Comparison of ENCODE assay signal across 19 cellular contexts in genomic region chr17:47310186-47310733, GRCh38. TPM values are rescaled to one million over a fixed set of nuclear protein-coding genes. Genes with fewer than 3 reads are reported as not detected.
A peak's percentile ranks its signal among the peaks of the same experiment; 100 is the strongest.
DNase-seq lines count a peak whose midpoint lies in the region; ATAC-seq, FAIRE-seq and TF ChIP-seq lines count a peak whose summit lies in the region.
"Had no signal": no experiment of that assay in that cellular context is flagged by ENCODE, and none has a peak within 500 bp of the region (broad histone marks: within the 10 kb centered on the region; RNA-seq: fewer than 3 reads in every experiment).

No MANE protein-coding gene starts in this region.

- H3K4me3 ChIP-seq in A673 (ENCODE audit: low read depth, low read length, poor library complexity, severe bottlenecking) (no peak overlapping the region), IMR-90 (ENCODE audit: insufficient read depth, low read depth, low read length) (no peak overlapping the region), GM12878 (no peak overlapping the region), neural progenitor cell (no peak overlapping the region)

- peak overlapping the region in 1 of 2 experiments; percentile 16; a peak in 1 of 4 replicates for H4K8ac ChIP-seq in IMR-90 (ENCODE audit: low read depth in 2 of 2, low read length in 2 of 2)

- CTCF ChIA-PET in A673 (lab: Charles Lee) (no interaction called here), IMR-90 (lab: Yijun Ruan, JAX) (no interaction called here), GM12878 (lab: Yijun Ruan, JAX) (interaction anchor here (1.0 to 9.3 kb wide), 4 partner anchors 9 to 80 kb away, joined by 3 to 227 read pairs (median 6); no protein-coding TSS in a partner anchor)

- peak overlapping the region; percentile 23; the same call in 1 of the 2 replicates for H4K91ac ChIP-seq in IMR-90 (ENCODE audit: insufficient read depth, low read depth, low read length)

- TF ChIP-seq POLR2A in IMR-90 (IDR thresholded peaks at IDR 0.05; ENCODE audit: low read depth, low read length) (no peak), GM12878 (IDR thresholded peaks at IDR 0.05; ENCODE audit: low read depth, low read length) (no peak)

- H3K4me1 ChIP-seq in A673 (ENCODE audit: insufficient read depth, low read length, poor library complexity, severe bottlenecking), result no peaks in the 10 kb centered on the region
- peaks cover 10% of the 10 kb centered on the region for H3K4me1 ChIP-seq in IMR-90 (ENCODE audit: control insufficient read depth, insufficient read depth, low read length)
- H3K4me1 ChIP-seq in GM12878 (ENCODE audit: control insufficient read depth, insufficient read depth, low read length), result no peaks in the 10 kb centered on the region
- peaks cover 13% of the 10 kb centered on the region for H3K4me1 ChIP-seq in neural progenitor cell

- RAD21 ChIA-PET in GM12878 (lab: Charles Lee; ENCODE audit: unreplicated experiment), result interaction anchor here (1.2 kb wide), 1 partner anchor 81 kb away, joined by 7 read pairs; no protein-coding TSS in a partner anchor

- H3K27ac ChIP-seq in A673 (ENCODE audit: low read depth, low read length, poor library complexity, severe bottlenecking) (no peak overlapping the region), IMR-90 (ENCODE audit: insufficient read depth, low read length) (no peak overlapping the region), GM12878 (ENCODE audit: control insufficient read depth, insufficient read depth) (no peak overlapping the region), neural progenitor cell (no peak overlapping the region)

- H2AK9ac ChIP-seq in IMR-90 (replicated peaks; ENCODE audit: low read depth, low read length, poor library complexity), result no peak overlapping the region

- no peak for TF ChIP-seq RAD21 in IMR-90 (IDR thresholded peaks at IDR 0.05; ENCODE audit: low read length)
- no peak for TF ChIP-seq RAD21 in GM12878 (IDR thresholded peaks at IDR 0.05; ENCODE audit: insufficient read depth, low read depth, low read length)

- H3K4me1 Mint-ChIP-seq in neural progenitor cell, result peaks cover 11% of the 10 kb centered on the region
- H3K4me1 Mint-ChIP-seq in endothelial cell (ENCODE audit: unreplicated experiment), result peaks cover 3% of the 10 kb centered on the region

- H3K9me3 ChIP-seq in A673 (ENCODE audit: low read depth, low read length, poor library complexity, severe bottlenecking) (no peaks in the 10 kb centered on the region), IMR-90 (ENCODE audit: control insufficient read depth, insufficient read depth, low read length) (no peaks in the 10 kb centered on the region), GM12878 (replicated peaks; ENCODE audit: control insufficient read depth, insufficient read depth, low read length) (no peaks in the 10 kb centered on the region), neural progenitor cell (ENCODE audit: low read depth) (no peaks in the 10 kb centered on the region)
- H3K9me3 ChIP-seq: SK-N-SH had no signal

- intact Hi-C loops in A673 (cut with micrococcal nuclease; ENCODE audit: unreplicated experiment) (no loop called here), IMR-90 (cut with micrococcal nuclease) (no loop called here), GM12878 (cut with micrococcal nuclease; ENCODE audit: unreplicated experiment) (no loop called here)

- no peak for TF ChIP-seq EP300 in GM12878 (IDR thresholded peaks at IDR 0.05; ENCODE audit: borderline replicate concordance in 1 of 2, control insufficient read depth in 1 of 2, low read depth in 2 of 2, low read length in 2 of 2)

- H3K56ac ChIP-seq in IMR-90 (ENCODE audit: extremely low read depth, insufficient read depth, low read length), result no peak overlapping the region

- FAIRE-seq in GM12878 (lab: Jason Lieb, UNC), result no peak
- FAIRE-seq: GM18507 had no signal

- DNase-seq in A673 (ENCODE audit: low spot score), result peak; percentile 44
- DNase-seq in IMR-90, result no peak
- DNase-seq in GM12878 (ENCODE audit: low read depth, low spot score), result no peak
- DNase-seq in neural progenitor cell (ENCODE audit: low spot score), result peak; percentile 19
- DNase-seq in endothelial cell (ENCODE audit: low spot score), result no peak
- no peak for DNase-seq in NCI-H1436 treated with DMSO at 0.1 percent for 48 hours (lab: John Stamatoyannopoulos, UW)
- DNase-seq in SIG-M5 (lab: John Stamatoyannopoulos, UW), result no peak
- no peak for DNase-seq in KBM-7
- DNase-seq: AML-193; Calu3; CD4-positive, CD25-positive, alpha-beta regulatory T cell; HCEC 1CT; NCI-H187; NCI-H524; PC-3; SK-N-SH had no signal

- BruUV-seq in A673 (replicated peaks; lab: Mats Ljungman, UMichigan) (no TSS peak), IMR-90 (replicated peaks; lab: Mats Ljungman, UMichigan) (no TSS peak), GM12878 (replicated peaks; lab: Mats Ljungman, UMichigan) (TSS peak; percentile 57)

- WGBS in IMR-90 (ENCODE audit: extremely low coverage in 2 of 2, insufficient read length in 1 of 2), 2 experiments, result no CpG with 5 or more reads among the region's 4 CpGs
- 53% methylated on average over 4 of the region's 4 CpGs for WGBS in GM12878 (ENCODE audit: insufficient coverage, insufficient replicate concordance, low lambda C conversion rate, missing lambda C conversion rate)

- SMC1A ChIA-PET in GM12878 (lab: Charles Lee; ENCODE audit: uncharacterized antibody, unreplicated experiment), result interaction anchor here (0.9 to 7.6 kb wide), 6 partner anchors 14 to 81 kb away, joined by 3 to 93 read pairs (median 5); no protein-coding TSS in a partner anchor

- in situ Hi-C loops in IMR-90 (cut with MboI; ENCODE audit: low sequenced_read_pairs), result loop anchor here (5.0 kb wide), 1 partner anchor 78 kb away; no protein-coding TSS in a partner anchor
- in situ Hi-C loops in GM12878 (cut with MboI), result loop anchor here (5.0 kb wide), 1 partner anchor 78 kb away; no protein-coding TSS in a partner anchor
- in situ Hi-C loops in KBM-7 (cut with MboI; ENCODE audit: low pct_unique_long_range_greater_than_20kb, low sequenced_read_pairs), result no loop called here

- H4K5ac ChIP-seq in IMR-90 (ENCODE audit: low read depth, low read length), result no peak overlapping the region

- no peak overlapping the region for H3K18ac ChIP-seq in IMR-90 (ENCODE audit: low read depth, low read length)

- peak overlapping the region; percentile 78 for H2AK5ac ChIP-seq in IMR-90 (ENCODE audit: low read depth, low read length)

- H3K79me2 ChIP-seq in GM12878 (ENCODE audit: control insufficient read depth, insufficient read depth, low read length) (no peaks in the 10 kb centered on the region), neural progenitor cell (ENCODE audit: low read depth) (no peaks in the 10 kb centered on the region)

- H3K27me3 Mint-ChIP-seq in neural progenitor cell (ENCODE audit: insufficient read depth, low read depth) (peaks cover 4% of the 10 kb centered on the region), endothelial cell (ENCODE audit: unreplicated experiment) (no peaks in the 10 kb centered on the region)
- H3K27me3 Mint-ChIP-seq: CD4-positive, CD25-positive, alpha-beta regulatory T cell had no signal

- no peak overlapping the region for H3K9ac ChIP-seq in IMR-90 (ENCODE audit: low read depth, low read length)
- no peak overlapping the region for H3K9ac ChIP-seq in GM12878 (ENCODE audit: control insufficient read depth, insufficient read depth, low read length)
- H3K9ac ChIP-seq in neural progenitor cell, result no peak overlapping the region
- H3K9ac ChIP-seq: SK-N-SH had no signal

- H3K27me3 ChIP-seq in A673 (replicated peaks; ENCODE audit: insufficient read depth, low read depth, low read length, poor library complexity), result no peaks in the 10 kb centered on the region
- H3K27me3 ChIP-seq in IMR-90 (ENCODE audit: control insufficient read depth, insufficient read depth, low read length), result no peaks in the 10 kb centered on the region
- no peaks in the 10 kb centered on the region for H3K27me3 ChIP-seq in GM12878 (replicated peaks in 1 of 2; ENCODE audit: control insufficient read depth in 2 of 2, insufficient read depth in 2 of 2, low read length in 1 of 2)
- H3K27me3 ChIP-seq in neural progenitor cell, result no peaks in the 10 kb centered on the region

- peak overlapping the region; percentile 70; the same call in 1 of the 2 replicates for H2BK20ac ChIP-seq in IMR-90 (ENCODE audit: low read depth, low read length)

- H3K36me3 Mint-ChIP-seq in neural progenitor cell (no peaks in the 10 kb centered on the region), endothelial cell (ENCODE audit: low read depth, unreplicated experiment) (no peaks in the 10 kb centered on the region)
- H3K36me3 Mint-ChIP-seq: CD4-positive, CD25-positive, alpha-beta regulatory T cell had no signal

- no peak overlapping the region for H3K4me2 ChIP-seq in IMR-90 (ENCODE audit: low read depth, low read length)
- no peak overlapping the region for H3K4me2 ChIP-seq in GM12878 (ENCODE audit: control insufficient read depth, insufficient read depth)
- peak overlapping the region; percentile 31 for H3K4me2 ChIP-seq in neural progenitor cell
- H3K4me2 ChIP-seq: SK-N-SH had no signal

- H3K23ac ChIP-seq in IMR-90 (ENCODE audit: low read depth, low read length), result no peak overlapping the region

- peak overlapping the region; percentile 37 for H2BK5ac ChIP-seq in IMR-90 (ENCODE audit: low read depth, low read length, poor library complexity, severe bottlenecking)

- peak overlapping the region; percentile 66; the same call in 2 of the 3 replicates for H2BK15ac ChIP-seq in IMR-90 (ENCODE audit: low read depth, low read length)

- H3K4me3 Mint-ChIP-seq in neural progenitor cell (no peak overlapping the region), endothelial cell (ENCODE audit: unreplicated experiment) (no peak overlapping the region)
- H3K4me3 Mint-ChIP-seq: CD4-positive, CD25-positive, alpha-beta regulatory T cell had no signal

- ATAC-seq in IMR-90 (ENCODE audit: low read depth) (no peak), GM12878 (no peak)
- ATAC-seq: PC-3, Right ventricle myocardium inferior had no signal

- H3F3A ChIP-seq in neural progenitor cell (ENCODE audit: low read depth), result no peaks in the 10 kb centered on the region

- peaks cover 0 to 9% of the 10 kb centered on the region in 2 experiments; a peak in 1 of 4 replicates for H3K79me1 ChIP-seq in IMR-90 (ENCODE audit: low read depth in 1 of 2, low read length in 2 of 2)

- H3K36me3 ChIP-seq in A673 (ENCODE audit: insufficient read depth, low read length, poor library complexity, severe bottlenecking) (no peaks in the 10 kb centered on the region), IMR-90 (ENCODE audit: control insufficient read depth, insufficient read depth, low read length) (peaks cover 23% of the 10 kb centered on the region), GM12878 (ENCODE audit: control insufficient read depth in 2 of 2, insufficient read depth in 2 of 2, low read length in 1 of 2) (no peaks in the 10 kb centered on the region; a peak in 2 of 4 replicates), neural progenitor cell (no peaks in the 10 kb centered on the region)

- H3K27ac Mint-ChIP-seq in neural progenitor cell (peak overlapping the region; percentile 11), endothelial cell (ENCODE audit: unreplicated experiment) (no peak overlapping the region)
- H3K27ac Mint-ChIP-seq: CD4-positive, CD25-positive, alpha-beta regulatory T cell had no signal

- TF ChIP-seq CTCF in A673 (conservative IDR thresholded peaks at IDR 0.05; ENCODE audit: low read depth, low read length) (no peak), IMR-90 (conservative IDR thresholded peaks at IDR 0.05; ENCODE audit: low read depth, low read length) (no peak), GM12878 (IDR thresholded peaks at IDR 0.05 in 2 of 3, conservative IDR thresholded peaks at IDR 0.05 in 1 of 3; ENCODE audit: control insufficient read depth in 2 of 3, extremely low read depth in 1 of 3, insufficient read depth in 1 of 3, low read depth in 3 of 3, low read length in 3 of 3) (no peak), neural progenitor cell (IDR thresholded peaks at IDR 0.05) (no peak), endothelial cell (IDR thresholded peaks at IDR 0.05; ENCODE audit: unreplicated experiment) (no peak)

- H2AFZ ChIP-seq in IMR-90 (replicated peaks; ENCODE audit: low read length, poor library complexity), result no peak overlapping the region
- H2AFZ ChIP-seq in GM12878 (ENCODE audit: control insufficient read depth, low read depth, low read length), result no peak overlapping the region
- H2AFZ ChIP-seq in neural progenitor cell (replicated peaks), result peak overlapping the region; percentile 72

- peaks cover 12% of the 10 kb centered on the region for H3K9me1 ChIP-seq in IMR-90 (ENCODE audit: insufficient read depth, low read length)

- H4K20me1 ChIP-seq in IMR-90 (ENCODE audit: insufficient read depth, low read length) (no peaks in the 10 kb centered on the region), GM12878 (ENCODE audit: control insufficient read depth, insufficient read depth) (no peaks in the 10 kb centered on the region), neural progenitor cell (ENCODE audit: low read depth) (no peaks in the 10 kb centered on the region)

- H2BK120ac ChIP-seq in IMR-90 (ENCODE audit: low read depth, low read length), result peak overlapping the region; percentile 21; the same call in 1 of the 2 replicates

- dilution Hi-C loops in IMR-90 (cut with HindIII; ENCODE audit: low sequenced_read_pairs, unreplicated experiment), result no loop called here

- peak overlapping the region; percentile 31; the same call in 1 of the 2 replicates for H3K4ac ChIP-seq in IMR-90 (ENCODE audit: low read depth, low read length)

- POLR2A ChIA-PET in A673 (lab: Charles Lee; ENCODE audit: low non-redundant PET), result no interaction called here
- POLR2A ChIA-PET in IMR-90 (lab: Charles Lee; ENCODE audit: unreplicated experiment), result interaction anchor here (0.6 to 0.9 kb wide), 2 partner anchors 14 to 35 kb away, joined by 3 to 5 read pairs; no protein-coding TSS in a partner anchor
- POLR2A ChIA-PET in GM12878 (lab: Charles Lee), result no interaction called here

- no peak overlapping the region for H3K14ac ChIP-seq in IMR-90 (replicated peaks; ENCODE audit: low read depth, low read length)

- H3K9me3 Mint-ChIP-seq in neural progenitor cell (no peaks in the 10 kb centered on the region), endothelial cell (ENCODE audit: unreplicated experiment) (no peaks in the 10 kb centered on the region)
- H3K9me3 Mint-ChIP-seq: CD4-positive, CD25-positive, alpha-beta regulatory T cell had no signal

RNA-seq across cellular contexts. Expression of gene EFCAB13, which starts 13.5 kb away (rescaled TPM):
- total RNA-seq in A673 (2021) (0.66 TPM in 1 of 2 replicates, not detected in the other), IMR-90 (2012; rRNA removed) (1.1 and 1.4 TPM in 2 replicates), GM12878 (2014; rRNA removed) (4.5 and 8.3 TPM in 2 replicates), GM12878 (2014; rRNA removed; fragmentation: Illumina TruSeq; extraction: Trizol) (7.3 and 8.7 TPM in 2 replicates), GM12878 (2021) (6.6 and 6.8 TPM in 2 replicates), neural progenitor cell (ENCODE audit: low replicate concordance) (1.1 and 2.7 TPM in 2 replicates), endothelial cell (ENCODE audit: unreplicated experiment) (4.6 TPM)
- polyA plus RNA-seq in IMR-90 (2012; rRNA removed) (0.22 and 0.77 TPM in 2 replicates), GM12878 (2011; rRNA removed) (2.3 and 4.2 TPM in 2 replicates), GM12878 (2014; fragmentation: Illumina TruSeq; extraction: Trizol) (4.3 and 5.5 TPM in 2 replicates), GM12878 (2014; fragmentation: Nextera tagmentation; extraction: Ambion mirVana) (1 to 10 TPM in 1 of 2 experiments, under 1 TPM in 1; 0.90 to 1.9 TPM), GM12878 (2014; rRNA removed) (2.7 and 5.6 TPM in 2 replicates), GM12878 (2016; fragmentation: Nextera tagmentation; extraction: Ambion mirVana) (1 to 10 TPM; 5.7 to 7.8 TPM)
- polyA plus RNA-seq in IMR-90 (2012; cell fraction: cytosol; rRNA removed), result 0.08 and 0.10 TPM in 2 replicates
- polyA plus RNA-seq in IMR-90 (2012; cell fraction: nucleus; rRNA removed; ENCODE audit: low replicate concordance), result 0.34 and 1.7 TPM in 2 replicates
- 56.3 and 63.3 TPM in 2 replicates for total RNA-seq in GM12878 (2013; cell fraction: nucleolus; rRNA removed)
- polyA plus RNA-seq in GM12878 (2011; ENCODE audit: low read depth), result 1.1 TPM
- polyA plus RNA-seq in GM12878 (2011; cell fraction: cytosol; rRNA removed), result 0.45 and 0.52 TPM in 2 replicates
- polyA plus RNA-seq in GM12878 (2011; cell fraction: nucleus; rRNA removed), result 3.0 and 3.8 TPM in 2 replicates
- polyA plus RNA-seq in GM12878 (2012), result 3.3 and 3.7 TPM in 2 replicates
- polyA minus RNA-seq in GM12878 (2011; rRNA and poly(A)+ RNA removed), result 2.0 and 5.6 TPM in 2 replicates
- polyA minus RNA-seq in GM12878 (2011; cell fraction: cytosol; rRNA and poly(A)+ RNA removed), result 0.40 and 0.94 TPM in 2 replicates
- polyA minus RNA-seq in GM12878 (2011; cell fraction: nucleus; rRNA and poly(A)+ RNA removed), result 4.1 and 6.8 TPM in 2 replicates

RNA-seq across cellular contexts. Expression of gene ITGB3, which starts 56.6 kb away (rescaled TPM):
- total RNA-seq in A673 (2021) (not detected in 2 replicates), IMR-90 (2012; rRNA removed) (14.4 and 17.6 TPM in 2 replicates), GM12878 (2014; rRNA removed) (16.2 and 17.7 TPM in 2 replicates), GM12878 (2014; rRNA removed; fragmentation: Illumina TruSeq; extraction: Trizol) (14.8 and 15.4 TPM in 2 replicates), GM12878 (2021) (22.8 and 22.9 TPM in 2 replicates), neural progenitor cell (ENCODE audit: low replicate concordance) (0.47 TPM in 1 of 2 replicates, not detected in the other), endothelial cell (ENCODE audit: unreplicated experiment) (not detected)
- polyA plus RNA-seq in IMR-90 (2012; rRNA removed) (9.0 and 9.8 TPM in 2 replicates), GM12878 (2011; rRNA removed) (7.9 and 12.0 TPM in 2 replicates), GM12878 (2014; fragmentation: Illumina TruSeq; extraction: Trizol) (17.0 and 17.3 TPM in 2 replicates), GM12878 (2014; fragmentation: Nextera tagmentation; extraction: Ambion mirVana) (1 to 10 TPM in 1 of 2 experiments, under 1 TPM in 1; 0.69 to 1.4 TPM), GM12878 (2014; rRNA removed) (15.2 and 15.6 TPM in 2 replicates), GM12878 (2016; fragmentation: Nextera tagmentation; extraction: Ambion mirVana) (10 to 100 TPM; 10.6 to 12.3 TPM)
- polyA plus RNA-seq in IMR-90 (2012; cell fraction: cytosol; rRNA removed), result 5.7 and 6.6 TPM in 2 replicates
- 2.9 and 7.5 TPM in 2 replicates for polyA plus RNA-seq in IMR-90 (2012; cell fraction: nucleus; rRNA removed; ENCODE audit: low replicate concordance)
- 40.8 and 47.7 TPM in 2 replicates for total RNA-seq in GM12878 (2013; cell fraction: nucleolus; rRNA removed)
- 1.4 TPM for polyA plus RNA-seq in GM12878 (2011; ENCODE audit: low read depth)
- 11.2 and 12.0 TPM in 2 replicates for polyA plus RNA-seq in GM12878 (2011; cell fraction: cytosol; rRNA removed)
- 10.9 and 12.4 TPM in 2 replicates for polyA plus RNA-seq in GM12878 (2011; cell fraction: nucleus; rRNA removed)
- 1.7 and 2.1 TPM in 2 replicates for polyA plus RNA-seq in GM12878 (2012)
- 28.0 and 30.9 TPM in 2 replicates for polyA minus RNA-seq in GM12878 (2011; rRNA and poly(A)+ RNA removed)
- 4.4 and 5.1 TPM in 2 replicates for polyA minus RNA-seq in GM12878 (2011; cell fraction: cytosol; rRNA and poly(A)+ RNA removed)
- 8.7 and 10.0 TPM in 2 replicates for polyA minus RNA-seq in GM12878 (2011; cell fraction: nucleus; rRNA and poly(A)+ RNA removed)
- total RNA-seq: HT-29 had no signal

Comparison
In these comparisons a context has a peak if more than half of its experiments do, and no peak if none do; other contexts are left out.
1. DNase-seq: peak in A673 (single experiment) and neural progenitor cell (single experiment); none in IMR-90 (single experiment), GM12878 (single experiment), endothelial cell (single experiment), NCI-H1436 treated with DMSO at 0.1 percent for 48 hours (single experiment), SIG-M5 (single experiment) and KBM-7 (single experiment).
2. RNA of gene ITGB3, which starts 56.6 kb away (total RNA-seq): 14.4 to 17.6 TPM in IMR-90 and 14.8 to 47.7 TPM in GM12878; 0.47 TPM in neural progenitor cell, not detected in endothelial cell (single experiment) and not detected in A673; every median in the first group is over 10 times any median in the second.